1 cellular context compared by ENCODE assay signal in the genomic region with DNA sequence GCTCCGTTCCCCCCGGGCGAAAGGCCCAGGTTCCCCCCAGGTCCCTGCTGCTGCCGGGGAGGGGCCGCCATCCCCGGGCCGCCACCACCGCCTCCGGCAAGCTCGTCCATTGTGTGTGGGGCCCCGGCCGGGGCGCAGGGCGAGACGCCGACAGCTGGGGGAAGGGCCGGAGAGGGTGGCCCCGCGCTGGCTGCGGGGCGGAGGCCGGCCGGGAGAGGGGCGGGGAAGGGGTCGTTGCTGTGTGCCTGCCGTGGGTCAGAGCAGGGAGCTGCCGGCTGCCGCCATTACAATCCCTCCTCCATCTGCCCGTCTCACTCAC.
TF ChIP-seq lines count a peak whose summit lies in the region.

A gene with protein sequence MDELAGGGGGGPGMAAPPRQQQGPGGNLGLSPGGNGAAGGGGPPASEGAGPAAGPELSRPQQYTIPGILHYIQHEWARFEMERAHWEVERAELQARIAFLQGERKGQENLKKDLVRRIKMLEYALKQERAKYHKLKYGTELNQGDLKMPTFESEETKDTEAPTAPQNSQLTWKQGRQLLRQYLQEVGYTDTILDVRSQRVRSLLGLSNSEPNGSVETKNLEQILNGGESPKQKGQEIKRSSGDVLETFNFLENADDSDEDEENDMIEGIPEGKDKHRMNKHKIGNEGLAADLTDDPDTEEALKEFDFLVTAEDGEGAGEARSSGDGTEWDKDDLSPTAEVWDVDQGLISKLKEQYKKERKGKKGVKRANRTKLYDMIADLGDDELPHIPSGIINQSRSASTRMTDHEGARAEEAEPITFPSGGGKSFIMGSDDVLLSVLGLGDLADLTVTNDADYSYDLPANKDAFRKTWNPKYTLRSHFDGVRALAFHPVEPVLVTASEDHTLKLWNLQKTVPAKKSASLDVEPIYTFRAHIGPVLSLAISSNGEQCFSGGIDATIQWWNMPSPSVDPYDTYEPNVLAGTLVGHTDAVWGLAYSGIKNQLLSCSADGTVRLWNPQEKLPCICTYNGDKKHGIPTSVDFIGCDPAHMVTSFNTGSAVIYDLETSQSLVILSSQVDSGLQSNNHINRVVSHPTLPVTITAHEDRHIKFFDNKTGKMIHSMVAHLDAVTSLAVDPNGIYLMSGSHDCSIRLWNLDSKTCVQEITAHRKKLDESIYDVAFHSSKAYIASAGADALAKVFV (minus strand): TSS at position 304 of the 319 bp plus-strand sequence. CDS start 194 bp downstream, at position 110.

TF ChIP-seq in IMR-90, 13 proteins besides CTCF, POLR2A, EP300 and RAD21 (continued from another document):
- no peak for TF ChIP-seq MAZ (IDR thresholded peaks at IDR 0.05; ENCODE audit: borderline replicate concordance, low read depth, low read length)
- TF ChIP-seq CHD1 (IDR thresholded peaks at IDR 0.05; ENCODE audit: low read depth, low read length): no peak
- no peak for TF ChIP-seq CEBPB (IDR thresholded peaks at IDR 0.05; ENCODE audit: low read depth, low read length)
- TF ChIP-seq, protein P1, sequence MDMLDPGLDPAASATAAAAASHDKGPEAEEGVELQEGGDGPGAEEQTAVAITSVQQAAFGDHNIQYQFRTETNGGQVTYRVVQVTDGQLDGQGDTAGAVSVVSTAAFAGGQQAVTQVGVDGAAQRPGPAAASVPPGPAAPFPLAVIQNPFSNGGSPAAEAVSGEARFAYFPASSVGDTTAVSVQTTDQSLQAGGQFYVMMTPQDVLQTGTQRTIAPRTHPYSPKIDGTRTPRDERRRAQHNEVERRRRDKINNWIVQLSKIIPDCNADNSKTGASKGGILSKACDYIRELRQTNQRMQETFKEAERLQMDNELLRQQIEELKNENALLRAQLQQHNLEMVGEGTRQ (IDR thresholded peaks at IDR 0.05; ENCODE audit: low read depth, low read length): no peak
- TF ChIP-seq, protein P2, sequence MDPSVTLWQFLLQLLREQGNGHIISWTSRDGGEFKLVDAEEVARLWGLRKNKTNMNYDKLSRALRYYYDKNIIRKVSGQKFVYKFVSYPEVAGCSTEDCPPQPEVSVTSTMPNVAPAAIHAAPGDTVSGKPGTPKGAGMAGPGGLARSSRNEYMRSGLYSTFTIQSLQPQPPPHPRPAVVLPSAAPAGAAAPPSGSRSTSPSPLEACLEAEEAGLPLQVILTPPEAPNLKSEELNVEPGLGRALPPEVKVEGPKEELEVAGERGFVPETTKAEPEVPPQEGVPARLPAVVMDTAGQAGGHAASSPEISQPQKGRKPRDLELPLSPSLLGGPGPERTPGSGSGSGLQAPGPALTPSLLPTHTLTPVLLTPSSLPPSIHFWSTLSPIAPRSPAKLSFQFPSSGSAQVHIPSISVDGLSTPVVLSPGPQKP (IDR thresholded peaks at IDR 0.05; ENCODE audit: borderline replicate concordance, low read depth, low read length): no peak
- no peak for TF ChIP-seq BHLHE40 (IDR thresholded peaks at IDR 0.05; ENCODE audit: low read depth, low read length)
- TF ChIP-seq SMC3 (IDR thresholded peaks at IDR 0.05; ENCODE audit: low read depth, low read length): no peak
